ENCODE assay signal across 8 cellular contexts in the genomic region with DNA sequence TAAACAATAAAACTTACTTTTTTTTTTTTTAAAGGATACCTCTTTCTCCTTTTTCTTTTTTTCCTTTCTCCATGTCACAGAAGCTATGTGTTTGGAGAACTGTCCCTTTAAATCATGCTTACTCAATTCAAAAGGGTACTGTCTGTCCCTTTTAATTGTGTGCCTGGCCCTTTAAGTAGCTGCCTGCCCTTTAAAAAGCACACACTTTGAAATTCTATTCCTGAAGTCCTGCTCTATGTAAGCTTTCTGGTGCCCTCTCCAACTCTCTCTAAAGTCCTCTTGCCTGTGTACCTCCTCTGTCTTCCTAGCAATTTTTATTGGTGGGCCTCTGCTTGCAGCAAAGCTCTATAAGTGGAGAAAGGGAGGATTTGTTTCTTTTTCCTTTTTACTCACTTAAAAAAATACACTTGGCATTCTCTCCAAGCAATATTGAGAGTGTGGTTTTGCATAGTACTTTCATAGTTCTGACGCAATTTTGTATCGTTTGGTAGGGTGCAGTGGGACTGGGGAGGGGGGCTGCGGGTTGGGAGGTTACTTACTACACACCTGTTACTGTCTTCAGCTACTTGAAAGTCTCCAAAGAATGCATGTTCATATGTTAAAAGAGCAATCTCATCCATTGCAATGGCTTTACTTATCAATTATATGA.
DNase-seq lines count a peak whose midpoint lies in the region; ATAC-seq and TF ChIP-seq lines count a peak whose summit lies in the region.
"Had no signal": no experiment of that assay in that cellular context is flagged by ENCODE, and none has a peak within 500 bp of the region (broad histone marks: within the 10 kb centered on the region; RNA-seq: fewer than 3 reads in every experiment).

No MANE protein-coding gene starts in this region.

- H3K4me3 Mint-ChIP-seq in nephron progenitor cell: peak overlapping the region; percentile 25
- no peak overlapping the region for H3K4me3 Mint-ChIP-seq in stimulated activated memory B cell treated with anti-CD40 and anti-IgM and Interleukin-4, amounts not matched to agents 10 μg/mL and 1 μg/mL and 100 μg/mL, for 72 hours
- H3K4me3 Mint-ChIP-seq in stimulated activated naive B cell treated with anti-CD40 and anti-IgM and Interleukin-4, amounts not matched to agents 10 μg/mL and 1 μg/mL and 100 μg/mL, for 72 hours: no peak overlapping the region

- ATAC-seq in GM19035 (IDR thresholded peaks at IDR 0.05; ENCODE audit: unreplicated experiment): peak; percentile 52
- peak; percentile 88 for ATAC-seq in GM21723 (IDR thresholded peaks at IDR 0.05; ENCODE audit: unreplicated experiment)
- ATAC-seq in HG03442 (IDR thresholded peaks at IDR 0.05; ENCODE audit: unreplicated experiment): peak; percentile 73
- ATAC-seq in stimulated activated memory B cell treated with anti-CD40 and anti-IgM and Interleukin-4, amounts not matched to agents 10 μg/mL and 1 μg/mL and 100 μg/mL, for 72 hours: no peak
- no peak for ATAC-seq in stimulated activated naive B cell treated with anti-CD40 and anti-IgM and Interleukin-4, amounts not matched to agents 10 μg/mL and 1 μg/mL and 100 μg/mL, for 72 hours (replicated peaks)

- H3K27ac Mint-ChIP-seq in nephron progenitor cell: peak overlapping the region; percentile 84
- H3K27ac Mint-ChIP-seq in stimulated activated memory B cell treated with anti-CD40 and anti-IgM and Interleukin-4, amounts not matched to agents 10 μg/mL and 1 μg/mL and 100 μg/mL, for 72 hours: no peak overlapping the region
- no peak overlapping the region for H3K27ac Mint-ChIP-seq in stimulated activated naive B cell treated with anti-CD40 and anti-IgM and Interleukin-4, amounts not matched to agents 10 μg/mL and 1 μg/mL and 100 μg/mL, for 72 hours

- no peak for TF ChIP-seq CTCF in nephron progenitor cell (IDR thresholded peaks at IDR 0.05)

- peaks cover 16% of the 10 kb centered on the region for H3K9me3 Mint-ChIP-seq in nephron progenitor cell
- H3K9me3 Mint-ChIP-seq in stimulated activated memory B cell treated with anti-CD40 and anti-IgM and Interleukin-4, amounts not matched to agents 10 μg/mL and 1 μg/mL and 100 μg/mL, for 72 hours: peaks cover 9% of the 10 kb centered on the region
- peaks cover 12 to 14% of the 10 kb centered on the region in 2 donors for H3K9me3 Mint-ChIP-seq in stimulated activated naive B cell treated with anti-CD40 and anti-IgM and Interleukin-4, amounts not matched to agents 10 μg/mL and 1 μg/mL and 100 μg/mL, for 72 hours

- peaks cover 41% of the 10 kb centered on the region for H3K4me1 Mint-ChIP-seq in nephron progenitor cell
- peaks cover 5% of the 10 kb centered on the region for H3K4me1 Mint-ChIP-seq in stimulated activated memory B cell treated with anti-CD40 and anti-IgM and Interleukin-4, amounts not matched to agents 10 μg/mL and 1 μg/mL and 100 μg/mL, for 72 hours
- H3K4me1 Mint-ChIP-seq in stimulated activated naive B cell treated with anti-CD40 and anti-IgM and Interleukin-4, amounts not matched to agents 10 μg/mL and 1 μg/mL and 100 μg/mL, for 72 hours: peaks cover 0 to 5% of the 10 kb centered on the region in 2 donors

- no peak for DNase-seq in nephron progenitor cell
- DNase-seq in hepatic stellate cell (ENCODE audit: low spot score): no peak
- DNase-seq in stimulated activated naive B cell treated with anti-CD40 and anti-IgM and Interleukin-4, amounts not matched to agents 10 μg/mL and 1 μg/mL and 100 μg/mL, for 72 hours: no peak
- DNase-seq: posterior cingulate gyrus had no signal

- H3K36me3 Mint-ChIP-seq in nephron progenitor cell (ENCODE audit: low read depth): peaks cover under 1% of the 10 kb centered on the region
- peaks cover 10% of the 10 kb centered on the region for H3K36me3 Mint-ChIP-seq in stimulated activated memory B cell treated with anti-CD40 and anti-IgM and Interleukin-4, amounts not matched to agents 10 μg/mL and 1 μg/mL and 100 μg/mL, for 72 hours
- H3K36me3 Mint-ChIP-seq in stimulated activated naive B cell treated with anti-CD40 and anti-IgM and Interleukin-4, amounts not matched to agents 10 μg/mL and 1 μg/mL and 100 μg/mL, for 72 hours: peaks cover 0 to 4% of the 10 kb centered on the region in 2 donors

- peaks cover 6% of the 10 kb centered on the region for H3K27me3 Mint-ChIP-seq in nephron progenitor cell (ENCODE audit: low read depth, poor library complexity)
- H3K27me3 Mint-ChIP-seq in stimulated activated memory B cell treated with anti-CD40 and anti-IgM and Interleukin-4, amounts not matched to agents 10 μg/mL and 1 μg/mL and 100 μg/mL, for 72 hours: no peaks in the 10 kb centered on the region
- H3K27me3 Mint-ChIP-seq in stimulated activated naive B cell treated with anti-CD40 and anti-IgM and Interleukin-4, amounts not matched to agents 10 μg/mL and 1 μg/mL and 100 μg/mL, for 72 hours: peaks cover 0 to 11% of the 10 kb centered on the region in 2 donors

Comparison
In these comparisons a context has a peak if more than half of its experiments do, and no peak if none do; other contexts are left out.
1. ATAC-seq: peak in GM19035 (single experiment), GM21723 (single experiment) and HG03442 (single experiment); none in stimulated activated memory B cell treated with anti-CD40 and anti-IgM and Interleukin-4, amounts not matched to agents 10 μg/mL and 1 μg/mL and 100 μg/mL, for 72 hours (single experiment) and stimulated activated naive B cell treated with anti-CD40 and anti-IgM and Interleukin-4, amounts not matched to agents 10 μg/mL and 1 μg/mL and 100 μg/mL, for 72 hours (0 of 2).